ENCODE assay signal across 8 cellular contexts in genomic region chr10:89702121-89702480, GRCh38. TPM values are rescaled to one million over a fixed set of nuclear protein-coding genes. Genes with fewer than 3 reads are reported as not detected.
DNase-seq lines count a peak whose midpoint lies in the region; ATAC-seq and TF ChIP-seq lines count a peak whose summit lies in the region.

No MANE protein-coding gene starts in this region.

- no peaks in the 10 kb centered on the region for H3K27me3 ChIP-seq in right cardiac atrium (ENCODE audit: control insufficient read depth, insufficient read depth)
- H3K27me3 ChIP-seq in RWPE2 (ENCODE audit: insufficient read depth, poor library complexity, severe bottlenecking), result no peaks in the 10 kb centered on the region

- TF ChIP-seq CTCF in RWPE2 (IDR thresholded peaks at IDR 0.05; ENCODE audit: poor library complexity, severe bottlenecking) (no peak), coronary artery (IDR thresholded peaks at IDR 0.05) (no peak)

- ATAC-seq in right cardiac atrium (no peak), left cardiac atrium (no peak), RWPE2 (ENCODE audit: low read depth) (no peak), HG03565 (IDR thresholded peaks at IDR 0.05; ENCODE audit: unreplicated experiment) (no peak)
- no peak for ATAC-seq in natural killer cell treated with Interleukin-12 subunit alpha and Interleukin-12 subunit beta and Interleukin-15 and Interleukin-18, amount 100 ng/mL, for 72 hours

- intact Hi-C loops in right cardiac atrium (cut with DNase I) (no loop called here), left cardiac atrium (cut with DNase I) (no loop called here)

- H3K4me3 ChIP-seq in right cardiac atrium (ENCODE audit: low read length) (peak overlapping the region; percentile 79), RWPE2 (ENCODE audit: severe bottlenecking) (peak overlapping the region; percentile 58), coronary artery (peak overlapping the region; percentile 83)

- H3K27ac Mint-ChIP-seq in natural killer cell treated with Interleukin-12 subunit alpha and Interleukin-12 subunit beta and Interleukin-15 and Interleukin-18, amount 100 ng/mL, for 72 hours, result peak overlapping the region; percentile 96 to 97

- H3K4me1 Mint-ChIP-seq in natural killer cell treated with Interleukin-12 subunit alpha and Interleukin-12 subunit beta and Interleukin-15 and Interleukin-18, amount 100 ng/mL, for 72 hours (ENCODE audit: low read depth in 2 of 2), result peaks cover 25 to 34% of the 10 kb centered on the region in 2 donors

- DNase-seq in right cardiac atrium (no peak), left cardiac atrium (no peak), RWPE2 (ENCODE audit: low spot score) (no peak), coronary artery (ENCODE audit: low spot score) (no peak), pons (ENCODE audit: low spot score) (no peak), NCI-H526 treated with DMSO at 0.1 percent for 48 hours (lab: John Stamatoyannopoulos, UW) (no peak)
- no peak for DNase-seq in natural killer cell treated with Interleukin-12 subunit alpha and Interleukin-12 subunit beta and Interleukin-15 and Interleukin-18, amount 100 ng/mL, for 72 hours (ENCODE audit: low spot score)

- H3K9me3 ChIP-seq in right cardiac atrium (ENCODE audit: control insufficient read depth, low read length) (no peaks in the 10 kb centered on the region), RWPE2 (ENCODE audit: severe bottlenecking) (no peaks in the 10 kb centered on the region)

- H3K36me3 Mint-ChIP-seq in natural killer cell treated with Interleukin-12 subunit alpha and Interleukin-12 subunit beta and Interleukin-15 and Interleukin-18, amount 100 ng/mL, for 72 hours, result peaks cover 8% of the 10 kb centered on the region

- H3K36me3 ChIP-seq in RWPE2 (ENCODE audit: low read depth), result peaks cover 22% of the 10 kb centered on the region

- peak overlapping the region; percentile 98 for H3K4me3 Mint-ChIP-seq in natural killer cell treated with Interleukin-12 subunit alpha and Interleukin-12 subunit beta and Interleukin-15 and Interleukin-18, amount 100 ng/mL, for 72 hours

- H3K27me3 Mint-ChIP-seq in natural killer cell treated with Interleukin-12 subunit alpha and Interleukin-12 subunit beta and Interleukin-15 and Interleukin-18, amount 100 ng/mL, for 72 hours, result no peaks in the 10 kb centered on the region

- H3K27ac ChIP-seq in right cardiac atrium (ENCODE audit: low read length) (no peak overlapping the region), RWPE2 (ENCODE audit: poor library complexity, severe bottlenecking) (peak overlapping the region; percentile 88), coronary artery (no peak overlapping the region)

- no peaks in the 10 kb centered on the region for H3K9me3 Mint-ChIP-seq in natural killer cell treated with Interleukin-12 subunit alpha and Interleukin-12 subunit beta and Interleukin-15 and Interleukin-18, amount 100 ng/mL, for 72 hours

- 23% methylated on average over 7 of the region's 7 CpGs for WGBS in right cardiac atrium

- H3K4me1 ChIP-seq in right cardiac atrium (ENCODE audit: control insufficient read depth, insufficient read depth, low read length) (peaks cover 4% of the 10 kb centered on the region), RWPE2 (ENCODE audit: insufficient read depth, poor library complexity, severe bottlenecking) (peaks cover 13% of the 10 kb centered on the region)

RNA-seq across cellular contexts. Expression of gene KIF20B, which starts 0.7 kb away (rescaled TPM):
- total RNA-seq in right cardiac atrium, result 1 to 10 TPM; 2.8 to 4.5 (median 3.6) TPM
- 0.81 TPM for polyA plus RNA-seq in right cardiac atrium
- 1 to 10 TPM; 1.6 to 4.0 TPM for total RNA-seq in left cardiac atrium
- total RNA-seq in natural killer cell treated with Interleukin-12 subunit alpha and Interleukin-12 subunit beta and Interleukin-15 and Interleukin-18, amount 100 ng/mL, for 72 hours, result 10 to 100 TPM; 31.5 to 62.4 TPM

RNA-seq across cellular contexts. Expression of gene PANK1, which starts 57.1 kb away (rescaled TPM):
- total RNA-seq in right cardiac atrium, result 10 to 100 TPM in 3 of 4 donors, 1 to 10 TPM in 1; 7.9 to 14.0 (median 13.1) TPM
- 5.0 TPM for polyA plus RNA-seq in right cardiac atrium
- total RNA-seq in left cardiac atrium, result 10 to 100 TPM in 1 of 2 donors, 1 to 10 TPM in 1; 7.6 to 11.1 TPM
- total RNA-seq in natural killer cell treated with Interleukin-12 subunit alpha and Interleukin-12 subunit beta and Interleukin-15 and Interleukin-18, amount 100 ng/mL, for 72 hours, result 10 to 100 TPM in 1 of 2 donors, 1 to 10 TPM in 1; 4.5 to 10.5 TPM

Comparison
In these comparisons a context has a peak if more than half of its experiments do, and no peak if none do; other contexts are left out.
1. RNA of gene KIF20B, which starts 0.7 kb away (total RNA-seq): 31.5 to 62.4 TPM in natural killer cell treated with Interleukin-12 subunit alpha and Interleukin-12 subunit beta and Interleukin-15 and Interleukin-18, amount 100 ng/mL, for 72 hours; 2.8 to 4.5 TPM in right cardiac atrium and 1.6 to 4.0 TPM in left cardiac atrium; every median in the first group is over 4 times any median in the second.
2. Peak in every context shown above with its lines, with median percentiles within 50 percentile points of each other: H3K4me3 ChIP-seq.